In genomic region chr6:125956506-125957390, GRCh38 we compare ENCODE assay signal across 1 cellular context.
TF ChIP-seq lines count a peak whose summit lies in the region.

Gene HINT3, plus strand, starts transcription at chr6:125956770. Its CDS starts 208 bp downstream, at chr6:125956978.

TF ChIP-seq in HEK293, 187 proteins besides CTCF, POLR2A, EP300 and RAD21 (continued from another document and continues in another):
- no peak for TF ChIP-seq ZBTB49 (tag by site-specific recombination; IDR thresholded peaks at IDR 0.05; ENCODE audit: low read depth)
- TF ChIP-seq ZNF174 (tag by site-specific recombination; IDR thresholded peaks at IDR 0.05), result no peak
- TF ChIP-seq ZNF221 (tag by site-specific recombination; IDR thresholded peaks at IDR 0.05; ENCODE audit: borderline replicate concordance), result no peak
- no peak; the same call in 1 of the 2 replicates for TF ChIP-seq ZNF792 (tag by site-specific recombination; IDR thresholded peaks at IDR 0.05)
- peak; percentile 94; the same call in 1 of the 2 replicates for TF ChIP-seq KLF16 (tag by site-specific recombination; IDR thresholded peaks at IDR 0.05)
- TF ChIP-seq REST (tag by site-specific recombination; IDR thresholded peaks at IDR 0.05), result peak; percentile 71
- TF ChIP-seq PRDM4 (tag by site-specific recombination; IDR thresholded peaks at IDR 0.05), result peak; percentile 76
- TF ChIP-seq ZNF623 (tag by site-specific recombination; IDR thresholded peaks at IDR 0.05), result peak; percentile 20
- TF ChIP-seq GLIS2 (tag by site-specific recombination; IDR thresholded peaks at IDR 0.05), result peak; percentile 89
- TF ChIP-seq KLF1 (tag by site-specific recombination; IDR thresholded peaks at IDR 0.05), result peak; percentile 69
- no peak for TF ChIP-seq ZNF311 (tag by site-specific recombination; IDR thresholded peaks at IDR 0.05; ENCODE audit: borderline replicate concordance)
- TF ChIP-seq ZNF777 (tag by site-specific recombination; IDR thresholded peaks at IDR 0.05; ENCODE audit: borderline replicate concordance), result 0 out of 2 replicates have a peak, but pooled peaks have one; percentile 70
- peak; percentile 100 for TF ChIP-seq ZNF629 (tag by site-specific recombination; IDR thresholded peaks at IDR 0.05)
- TF ChIP-seq IKZF3 (tag by site-specific recombination; IDR thresholded peaks at IDR 0.05), result peak; percentile 68
- TF ChIP-seq ZNF292 (tag by site-specific recombination; IDR thresholded peaks at IDR 0.05; ENCODE audit: borderline replicate concordance, low read depth), result no peak
- TF ChIP-seq SCRT2 (tag by site-specific recombination; IDR thresholded peaks at IDR 0.05), result peak; percentile 98
- TF ChIP-seq ZNF510 (tag by site-specific recombination; IDR thresholded peaks at IDR 0.05; ENCODE audit: insufficient replicate concordance), result peak; percentile 15
- TF ChIP-seq ZNF24 (tag by site-specific recombination; IDR thresholded peaks at IDR 0.05), result peak; percentile 96
- 0 out of 2 replicates have a peak, but pooled peaks have one; percentile 18 for TF ChIP-seq ZNF701 (tag by site-specific recombination; IDR thresholded peaks at IDR 0.05)
- TF ChIP-seq ZNF175 (tag by site-specific recombination; IDR thresholded peaks at IDR 0.05), result no peak
- no peak for TF ChIP-seq MEIS1 (CRISPR knock-in tag; IDR thresholded peaks at IDR 0.05; ENCODE audit: borderline replicate concordance)
- no peak for TF ChIP-seq ZNF707 (tag by site-specific recombination; IDR thresholded peaks at IDR 0.05)
- peak; percentile 61 for TF ChIP-seq SP2 (tag by site-specific recombination; IDR thresholded peaks at IDR 0.05)
- no peak for TF ChIP-seq HOXA7 (CRISPR knock-in tag; IDR thresholded peaks at IDR 0.05; ENCODE audit: borderline replicate concordance)
- TF ChIP-seq ZNF266 (tag by site-specific recombination; IDR thresholded peaks at IDR 0.05; ENCODE audit: low read depth), result no peak
- TF ChIP-seq MYNN (tag by site-specific recombination; IDR thresholded peaks at IDR 0.05; ENCODE audit: borderline replicate concordance), result peak; percentile 32; the same call in 1 of the 2 replicates
- no peak for TF ChIP-seq ZNF140 (tag by site-specific recombination; IDR thresholded peaks at IDR 0.05)
- no peak for TF ChIP-seq ZNF624 (tag by site-specific recombination; IDR thresholded peaks at IDR 0.05)
- peak; percentile 95 for TF ChIP-seq ZNF660 (tag by site-specific recombination; IDR thresholded peaks at IDR 0.05)
- TF ChIP-seq ZNF514 (tag by site-specific recombination; IDR thresholded peaks at IDR 0.05), result no peak
- TF ChIP-seq ZXDB (tag by site-specific recombination; IDR thresholded peaks at IDR 0.05), result peak; percentile 98
- TF ChIP-seq ZNF335 (tag by site-specific recombination; conservative IDR thresholded peaks at IDR 0.05), result peak; percentile 76
- TF ChIP-seq ZNF449 (tag by site-specific recombination; IDR thresholded peaks at IDR 0.05), result peak; percentile 15
- peak; percentile 82; the same call in 1 of the 2 replicates for TF ChIP-seq ZIC2 (tag by site-specific recombination; IDR thresholded peaks at IDR 0.05)
- no peak for TF ChIP-seq ZNF776 (tag by site-specific recombination; IDR thresholded peaks at IDR 0.05; ENCODE audit: borderline replicate concordance)
- TF ChIP-seq ZNF704 (tag by site-specific recombination; IDR thresholded peaks at IDR 0.05), result no peak
- peak; percentile 96 for TF ChIP-seq ATF2 (tag by site-specific recombination; IDR thresholded peaks at IDR 0.05; ENCODE audit: low read depth)
- 0 out of 2 replicates have a peak, but pooled peaks have one; percentile 10 for TF ChIP-seq ZNF184 (tag by site-specific recombination; IDR thresholded peaks at IDR 0.05)
- no peak for TF ChIP-seq RBAK (tag by site-specific recombination; IDR thresholded peaks at IDR 0.05)
- TF ChIP-seq EGR2 (tag by site-specific recombination; IDR thresholded peaks at IDR 0.05; ENCODE audit: low read depth), result peak; percentile 72
- TF ChIP-seq ZNF121 (tag by site-specific recombination; IDR thresholded peaks at IDR 0.05), result peak; percentile 74
- TF ChIP-seq ZNF280C (tag by site-specific recombination; IDR thresholded peaks at IDR 0.05), result no peak
- no peak for TF ChIP-seq ZNF626 (tag by site-specific recombination; IDR thresholded peaks at IDR 0.05)
- no peak for TF ChIP-seq ZNF433 (tag by site-specific recombination; IDR thresholded peaks at IDR 0.05; ENCODE audit: low read depth)
- no peak for TF ChIP-seq ZSCAN18 (tag by site-specific recombination; IDR thresholded peaks at IDR 0.05)
- peak; percentile 91 for TF ChIP-seq SCRT1 (tag by site-specific recombination; IDR thresholded peaks at IDR 0.05; ENCODE audit: borderline replicate concordance)
- no peak for TF ChIP-seq GLI2 (tag by site-specific recombination; IDR thresholded peaks at IDR 0.05; ENCODE audit: borderline replicate concordance, low read depth)
- no peak for TF ChIP-seq ZNF549 (tag by site-specific recombination; IDR thresholded peaks at IDR 0.05)
- TF ChIP-seq ZNF843 (tag by site-specific recombination; IDR thresholded peaks at IDR 0.05), result peak; percentile 73
- no peak for TF ChIP-seq BCL6B (tag by site-specific recombination; IDR thresholded peaks at IDR 0.05)
- no peak for TF ChIP-seq ZNF658 (tag by site-specific recombination; IDR thresholded peaks at IDR 0.05)
